10 cellular contexts compared by ENCODE assay signal in genomic region chr17:75319818-75320691, GRCh38. TPM values are rescaled to one million over a fixed set of nuclear protein-coding genes. Genes with fewer than 3 reads are reported as not detected.
DNase-seq lines count a peak whose midpoint lies in the region; ATAC-seq, FAIRE-seq and TF ChIP-seq lines count a peak whose summit lies in the region.
"Had no signal": no experiment of that assay in that cellular context is flagged by ENCODE, and none has a peak within 500 bp of the region (broad histone marks: within the 10 kb centered on the region; RNA-seq: fewer than 3 reads in every experiment).

No MANE protein-coding gene starts in this region.

- peaks cover 14% of the 10 kb centered on the region for H3K36me3 Mint-ChIP-seq in memory B cell

- no peaks in the 10 kb centered on the region for H3K27me3 Mint-ChIP-seq in memory B cell

- H3K9me3 Mint-ChIP-seq in memory B cell = no peaks in the 10 kb centered on the region

- peak overlapping the region; percentile 96 for H3K27ac Mint-ChIP-seq in memory B cell

- intact Hi-C loops in Right ventricle myocardium superior (cut with DNase I) = loop anchor here (10.0 kb wide), 1 partner anchor 205 kb away; the partner anchor contains the start of gene LLGL2

- ATAC-seq in GM21515 (IDR thresholded peaks at IDR 0.05; ENCODE audit: unreplicated experiment) (peak; percentile 37), memory B cell (ENCODE audit: low read depth) (peak; percentile 60), Right ventricle myocardium superior (ENCODE audit: poor library complexity) (no peak)

- DNase-seq in GM12892 (ENCODE audit: insufficient read length) (no peak), HT1080 (ENCODE audit: low read depth) (peak; percentile 50), memory B cell (ENCODE audit: low spot score in 2 of 2) (no peak), NCI-H2227 (lab: John Stamatoyannopoulos, UW; ENCODE audit: unreplicated experiment) (no peak), inferior parietal cortex (ENCODE audit: extremely low spot score) (no peak), epidermal melanocyte (ENCODE audit: insufficient read length, low spot score) (no peak), Right ventricle myocardium superior (no peak)
- DNase-seq: amygdala, MV-4-11 had no signal

- H3K4me3 Mint-ChIP-seq in memory B cell = peak overlapping the region; percentile 64

- peak; percentile 86 for FAIRE-seq in GM12892 (lab: Jason Lieb, UNC)

- peaks cover 37% of the 10 kb centered on the region for H3K4me1 Mint-ChIP-seq in memory B cell

- no peak; the same call in none of the 2 replicates for TF ChIP-seq POLR2A in GM12892 (IDR thresholded peaks at IDR 0.05; ENCODE audit: low read depth, low read length)

RNA-seq across cellular contexts. Expression of gene SLC25A19, which starts 30.8 kb away (rescaled TPM):
- 56.3 TPM for polyA plus RNA-seq in GM12892 (2012; ENCODE audit: missing spikeins)
- 31.1 and 32.0 TPM in 2 replicates for total RNA-seq in HT1080 (2014; rRNA removed; shearing (Covaris generic))
- 15.6 and 19.0 TPM in 2 replicates for polyA plus RNA-seq in HT1080 (2015; cell fraction: cytosol; rRNA removed)
- polyA plus RNA-seq in HT1080 (2015; cell fraction: nucleus; rRNA removed) = 10.6 and 14.4 TPM in 2 replicates
- total RNA-seq in Right ventricle myocardium superior = 12.5 TPM

RNA-seq across cellular contexts. Expression of gene MIF4GD, which starts 49.0 kb away (rescaled TPM):
- 33.3 TPM for polyA plus RNA-seq in GM12892 (2012; ENCODE audit: missing spikeins)
- 13.1 and 20.7 TPM in 2 replicates for total RNA-seq in HT1080 (2014; rRNA removed; shearing (Covaris generic))
- polyA plus RNA-seq in HT1080 (2015; cell fraction: cytosol; rRNA removed) = 25.8 and 26.6 TPM in 2 replicates
- polyA plus RNA-seq in HT1080 (2015; cell fraction: nucleus; rRNA removed) = 17.2 TPM in 2 replicates
- total RNA-seq in Right ventricle myocardium superior = 13.7 TPM

RNA-seq across cellular contexts. Expression of gene MRPS7, which starts 58.4 kb away (rescaled TPM):
- polyA plus RNA-seq in GM12892 (2012; ENCODE audit: missing spikeins) = 77.8 TPM
- total RNA-seq in HT1080 (2014; rRNA removed; shearing (Covaris generic)) = 123 and 139 TPM in 2 replicates
- polyA plus RNA-seq in HT1080 (2015; cell fraction: cytosol; rRNA removed) = 47.5 and 57.2 TPM in 2 replicates
- polyA plus RNA-seq in HT1080 (2015; cell fraction: nucleus; rRNA removed) = 39.8 and 44.4 TPM in 2 replicates
- 125 TPM for total RNA-seq in Right ventricle myocardium superior

RNA-seq across cellular contexts. Expression of gene GGA3, which starts 58.6 kb away (rescaled TPM):
- 48.1 TPM for polyA plus RNA-seq in GM12892 (2012; ENCODE audit: missing spikeins)
- total RNA-seq in HT1080 (2014; rRNA removed; shearing (Covaris generic)) = 14.9 and 15.4 TPM in 2 replicates
- 17.3 and 19.1 TPM in 2 replicates for polyA plus RNA-seq in HT1080 (2015; cell fraction: cytosol; rRNA removed)
- polyA plus RNA-seq in HT1080 (2015; cell fraction: nucleus; rRNA removed) = 77.3 and 77.7 TPM in 2 replicates
- 22.3 TPM for total RNA-seq in Right ventricle myocardium superior
